In genomic region chr17:50642071-50642721, GRCh38 we compare ENCODE assay signal across 14 cellular contexts. TPM values are rescaled to one million over a fixed set of nuclear protein-coding genes. Genes with fewer than 3 reads are reported as not detected.
"Had no signal": no experiment of that assay in that cellular context is flagged by ENCODE, and none has a peak within 500 bp of the region (broad histone marks: within the 10 kb centered on the region; RNA-seq: fewer than 3 reads in every experiment).

No MANE protein-coding gene starts in this region.

- DNase-seq: activated CD8-positive, alpha-beta memory T cell treated with anti-CD3 and anti-CD28 coated beads, Interleukin-2, amount 50 U/mL, for 4 hours; activated CD8-positive, alpha-beta T cell treated with anti-CD3 and anti-CD28 coated beads for 36 hours; activated naive CD4-positive, alpha-beta T cell; effector memory CD8-positive, alpha-beta T cell; naive thymus-derived CD4-positive, alpha-beta T cell; sigmoid colon; stimulated activated CD4-positive, alpha-beta T cell treated with anti-CD3 and anti-CD28 coated beads, Interleukin-2, amount 100 ng/mL, for 24 hours; stimulated activated naive CD8-positive, alpha-beta T cell treated with anti-CD3 and anti-CD28 coated beads, Interleukin-15, Interleukin-2, amounts not matched to agents 100 U/mL and 50 U/mL, for 24 hours; T-helper 9 cell; upper lobe of left lung had no signal

- H3K27me3 ChIP-seq: hepatocyte, suprapubic skin, upper lobe of left lung had no signal

- H2AFZ ChIP-seq: hepatocyte had no signal

- H3K4me3 ChIP-seq: hepatocyte, sigmoid colon, suprapubic skin, upper lobe of left lung had no signal

- H3K9me3 ChIP-seq: sigmoid colon, suprapubic skin, upper lobe of left lung had no signal

- H3K4me3 Mint-ChIP-seq: activated CD8-positive, alpha-beta T cell treated with anti-CD3 and anti-CD28 coated beads for 36 hours; activated T-helper 1 cell treated with anti-CD3 and anti-CD28 coated beads, Interleukin-12 subunit alpha, Interleukin-12 subunit beta, Interleukin-2, Interleukin-4 antibody, amounts not matched to agents 30 ng/mL and 10 ng/mL and 1 ng/mL, durations not matched to agents 14 hours and 24 hours and 36 hours; effector memory CD8-positive, alpha-beta T cell; mesothelial cell of epicardium; naive thymus-derived CD4-positive, alpha-beta T cell had no signal

- H3K36me3 ChIP-seq: sigmoid colon, suprapubic skin, upper lobe of left lung had no signal

- H3K36me3 Mint-ChIP-seq: mesothelial cell of epicardium had no signal

- H3K27ac ChIP-seq: sigmoid colon, suprapubic skin had no signal

- H3K27ac Mint-ChIP-seq: activated CD8-positive, alpha-beta T cell treated with anti-CD3 and anti-CD28 coated beads for 36 hours; activated T-helper 1 cell treated with anti-CD3 and anti-CD28 coated beads, Interleukin-12 subunit alpha, Interleukin-12 subunit beta, Interleukin-2, Interleukin-4 antibody, amounts not matched to agents 30 ng/mL and 10 ng/mL and 1 ng/mL, durations not matched to agents 14 hours and 24 hours and 36 hours; effector memory CD8-positive, alpha-beta T cell had no signal

- H3K79me2 ChIP-seq: hepatocyte had no signal

- H3K9me3 Mint-ChIP-seq: activated CD8-positive, alpha-beta T cell treated with anti-CD3 and anti-CD28 coated beads for 36 hours; activated T-helper 1 cell treated with anti-CD3 and anti-CD28 coated beads, Interleukin-12 subunit alpha, Interleukin-12 subunit beta, Interleukin-2, Interleukin-4 antibody, amounts not matched to agents 30 ng/mL and 10 ng/mL and 1 ng/mL, durations not matched to agents 14 hours and 24 hours and 36 hours; effector memory CD8-positive, alpha-beta T cell; mesothelial cell of epicardium had no signal

- ATAC-seq: activated CD8-positive, alpha-beta T cell treated with anti-CD3 and anti-CD28 coated beads for 36 hours; effector memory CD8-positive, alpha-beta T cell; naive thymus-derived CD4-positive, alpha-beta T cell; stimulated activated naive CD8-positive, alpha-beta T cell treated with anti-CD3 and anti-CD28 coated beads, Interleukin-15, Interleukin-2, amounts not matched to agents 100 U/mL and 50 U/mL, for 24 hours had no signal

RNA-seq across cellular contexts. Expression of gene ABCC3, which starts 7.5 kb away (rescaled TPM):
- total RNA-seq: activated CD8-positive, alpha-beta T cell treated with anti-CD3 and anti-CD28 coated beads for 36 hours; activated T-helper 1 cell treated with anti-CD3 and anti-CD28 coated beads, Interleukin-12 subunit alpha, Interleukin-12 subunit beta, Interleukin-2, Interleukin-4 antibody, amounts not matched to agents 30 ng/mL and 10 ng/mL and 1 ng/mL, durations not matched to agents 14 hours and 24 hours and 36 hours had no signal
- polyA plus RNA-seq: naive thymus-derived CD4-positive, alpha-beta T cell had no signal
